Comparison of ENCODE assay signal across 1 cellular context in genomic region chr16:28063047-28063521, GRCh38.
TF ChIP-seq lines count a peak whose summit lies in the region.

No MANE protein-coding gene starts in this region.

TF ChIP-seq in SK-N-SH treated with all-trans-retinoic acid at 6 μM for 48 hours, 23 proteins besides CTCF, POLR2A, EP300 and RAD21 (continued from another document):
- TF ChIP-seq POU6F1 (CRISPR knock-in tag; IDR thresholded peaks at IDR 0.05; ENCODE audit: borderline replicate concordance, low read depth) (no peak), ARNTL (CRISPR knock-in tag; IDR thresholded peaks at IDR 0.05; ENCODE audit: borderline replicate concordance, low read depth) (no peak), ESRRG (CRISPR knock-in tag; IDR thresholded peaks at IDR 0.05) (no peak), GLIS3 (CRISPR knock-in tag; IDR thresholded peaks at IDR 0.05) (no peak), ISL1 (CRISPR knock-in tag; IDR thresholded peaks at IDR 0.05) (no peak), PATZ1 (CRISPR knock-in tag; IDR thresholded peaks at IDR 0.05; ENCODE audit: borderline replicate concordance) (no peak), ZFP30 (CRISPR knock-in tag; IDR thresholded peaks at IDR 0.05) (no peak), ZNF8 (CRISPR knock-in tag; IDR thresholded peaks at IDR 0.05) (no peak)
